In the genomic region with DNA sequence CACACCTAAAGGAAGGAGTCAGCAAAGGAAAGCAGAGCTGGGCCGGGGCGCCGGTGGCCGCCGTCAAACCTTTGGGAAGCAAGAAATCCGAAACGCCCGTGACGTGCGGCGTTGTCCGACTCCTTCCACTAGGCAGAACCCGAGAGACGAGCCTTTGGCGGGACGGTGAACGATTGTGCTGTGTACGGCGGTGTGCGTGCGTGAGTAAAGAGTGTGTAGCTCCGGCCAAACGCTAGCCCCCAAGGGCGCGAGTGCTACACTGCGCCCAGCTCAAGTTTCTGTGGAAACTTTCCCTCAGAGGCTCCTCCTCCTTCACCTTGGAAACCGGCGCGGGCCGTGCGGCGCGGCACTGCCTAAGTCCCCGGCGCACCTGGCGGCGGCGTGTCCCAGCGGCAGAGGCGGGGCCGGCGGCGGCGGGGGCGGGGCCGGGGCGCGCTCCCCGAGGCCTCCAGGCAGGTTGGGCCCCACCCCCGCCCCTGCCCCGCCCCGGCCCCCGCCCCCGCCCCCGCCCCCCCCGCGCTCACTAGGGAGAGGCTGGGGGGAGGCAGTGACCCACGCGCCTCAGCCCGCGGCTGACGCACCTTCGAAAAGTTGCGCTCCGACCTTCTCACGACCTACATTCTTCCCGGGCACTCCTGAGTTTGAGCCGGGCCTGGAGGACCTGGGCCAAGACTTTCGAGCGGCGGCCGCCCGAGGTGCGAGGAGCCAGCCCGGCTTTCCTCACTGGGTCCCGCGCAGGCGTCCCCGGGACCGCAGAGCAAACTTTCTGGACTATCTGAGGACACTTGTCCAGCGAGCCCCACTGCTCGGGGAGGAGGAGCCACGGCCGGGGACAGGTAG, we compare ENCODE assay signal across 8 cellular contexts. TPM values are rescaled to one million over a fixed set of nuclear protein-coding genes. Genes with fewer than 3 reads are reported as not detected.
A peak's percentile ranks its signal among the peaks of the same experiment; 100 is the strongest.
DNase-seq lines count a peak whose midpoint lies in the region; ATAC-seq, FAIRE-seq and TF ChIP-seq lines count a peak whose summit lies in the region.

A gene (plus strand): TSS at position 547 of the 840 bp plus-strand sequence. CDS start 157,084 bp downstream, outside the sequence.

- no peak within 1 kb of the TSS for H3K9ac ChIP-seq in parathyroid adenoma

- peak within 1 kb of the TSS; percentile 84 for H3K4me2 ChIP-seq in parathyroid adenoma (ENCODE audit: low read length)

- DNase-seq in DMS153 treated with DMSO at 0.1 percent for 48 hours (lab: John Stamatoyannopoulos, UW; ENCODE audit: unreplicated experiment), result peak; percentile 83
- peak; percentile 84 for DNase-seq in HTR-8/SVneo (ENCODE audit: insufficient read length, low spot score)
- DNase-seq in RWPE2 (ENCODE audit: low spot score), result peak; percentile 92
- DNase-seq in activated naive CD4-positive, alpha-beta T cell treated with anti-CD3 and anti-CD28 coated beads, Interleukin-2, amount 10 ng/mL, durations not matched to agents 7 days and 5 days, result peak; percentile 85
- DNase-seq in head of caudate nucleus, result peak in 41 of 42 donors; percentile 28 to 84 (median 67)
- peak; percentile 92 to 97 for DNase-seq in upper lobe of left lung

- H3K4me3 ChIP-seq in RWPE2 (ENCODE audit: severe bottlenecking), result peak within 1 kb of the TSS; percentile 83
- H3K4me3 ChIP-seq in parathyroid adenoma (ENCODE audit: low read depth, low read length), result peak within 1 kb of the TSS; percentile 65
- H3K4me3 ChIP-seq in upper lobe of left lung, result peak within 1 kb of the TSS; percentile 40 to 62 (median 50)

- H2AFZ ChIP-seq in parathyroid adenoma, result peak within 1 kb of the TSS; percentile 89

- H3K36me3 ChIP-seq in RWPE2 (ENCODE audit: low read depth), result no peaks in the 10 kb centered on the region
- H3K36me3 ChIP-seq in parathyroid adenoma (ENCODE audit: control insufficient read depth, insufficient read depth, low read length), result no peaks in the 10 kb centered on the region
- H3K36me3 ChIP-seq in upper lobe of left lung, result no peaks in the 10 kb centered on the region

- TF ChIP-seq CTCF in RWPE2 (IDR thresholded peaks at IDR 0.05; ENCODE audit: poor library complexity, severe bottlenecking) (peak; percentile 2), parathyroid adenoma (IDR thresholded peaks at IDR 0.05) (no peak), upper lobe of left lung (IDR thresholded peaks at IDR 0.05) (peak in 2 of 6 experiments; percentile 41 to 43)

- H3K4me1 ChIP-seq in RWPE2 (ENCODE audit: insufficient read depth, poor library complexity, severe bottlenecking) (peaks cover 13% of the 10 kb centered on the region), parathyroid adenoma (no peaks in the 10 kb centered on the region), upper lobe of left lung (peaks cover 5 to 21% (median 17%) of the 10 kb centered on the region in 4 donors)

- H3K27ac ChIP-seq in RWPE2 (ENCODE audit: poor library complexity, severe bottlenecking) (peak within 1 kb of the TSS; percentile 80), parathyroid adenoma (peak within 1 kb of the TSS; percentile 86), upper lobe of left lung (peak within 1 kb of the TSS; percentile 78 to 91 (median 84))

- H3K9me3 ChIP-seq in RWPE2 (ENCODE audit: severe bottlenecking) (no peaks in the 10 kb centered on the region), parathyroid adenoma (ENCODE audit: control insufficient read depth, low read length) (no peaks in the 10 kb centered on the region), upper lobe of left lung (no peaks in the 10 kb centered on the region)

- H3K4me3 Mint-ChIP-seq in activated naive CD4-positive, alpha-beta T cell treated with anti-CD3 and anti-CD28 coated beads, Interleukin-2, amount 10 ng/mL, durations not matched to agents 7 days and 5 days, result peak within 1 kb of the TSS; percentile 84

- H3K27ac Mint-ChIP-seq in activated naive CD4-positive, alpha-beta T cell treated with anti-CD3 and anti-CD28 coated beads, Interleukin-2, amount 10 ng/mL, durations not matched to agents 7 days and 5 days, result peak within 1 kb of the TSS; percentile 53

- H3K9me3 Mint-ChIP-seq in activated naive CD4-positive, alpha-beta T cell treated with anti-CD3 and anti-CD28 coated beads, Interleukin-2, amount 10 ng/mL, durations not matched to agents 7 days and 5 days, result no peaks in the 10 kb centered on the region

- WGBS in upper lobe of left lung, 2 donors, result 2% methylated on average over 10 to 62 of the region's 84 CpGs

- peaks cover 24% of the 10 kb centered on the region for H3K4me1 Mint-ChIP-seq in activated naive CD4-positive, alpha-beta T cell treated with anti-CD3 and anti-CD28 coated beads, Interleukin-2, amount 10 ng/mL, durations not matched to agents 7 days and 5 days

- peak in 3 of 4 donors; percentile 46 to 73 (median 68) for TF ChIP-seq POLR2A in upper lobe of left lung (IDR thresholded peaks at IDR 0.05)

- intact Hi-C loops in head of caudate nucleus (cut with DNase I), result no loop called here

- CTCF ChIA-PET in activated naive CD4-positive, alpha-beta T cell treated with anti-CD3 and anti-CD28 coated beads, Interleukin-2, amount 10 ng/mL, durations not matched to agents 7 days and 5 days (lab: Charles Lee), result no interaction called here

- H3K27me3 ChIP-seq in RWPE2 (ENCODE audit: insufficient read depth, poor library complexity, severe bottlenecking) (no peaks in the 10 kb centered on the region), parathyroid adenoma (ENCODE audit: control insufficient read depth, insufficient read depth, low read length) (no peaks in the 10 kb centered on the region), upper lobe of left lung (no peaks in the 10 kb centered on the region)

- no peaks in the 10 kb centered on the region for H3K36me3 Mint-ChIP-seq in activated naive CD4-positive, alpha-beta T cell treated with anti-CD3 and anti-CD28 coated beads, Interleukin-2, amount 10 ng/mL, durations not matched to agents 7 days and 5 days

- no peak for TF ChIP-seq EP300 in upper lobe of left lung (IDR thresholded peaks at IDR 0.05)

- peak; percentile 74 for FAIRE-seq in HTR-8/SVneo (lab: Jason Lieb, UNC)

- peak; percentile 70 for ATAC-seq in GM21423 (IDR thresholded peaks at IDR 0.05; ENCODE audit: unreplicated experiment)
- peak; percentile 85 for ATAC-seq in RWPE2 (ENCODE audit: low read depth)
- peak; percentile 83 to 94 for ATAC-seq in upper lobe of left lung (ENCODE audit: low FRiP score in 2 of 2)

- H3K79me2 ChIP-seq in parathyroid adenoma, result no peaks in the 10 kb centered on the region

- H3K27me3 Mint-ChIP-seq in activated naive CD4-positive, alpha-beta T cell treated with anti-CD3 and anti-CD28 coated beads, Interleukin-2, amount 10 ng/mL, durations not matched to agents 7 days and 5 days, result peaks cover 61% of the 10 kb centered on the region

RNA-seq across cellular contexts. Expression of the gene that starts here (rescaled TPM):
- total RNA-seq in upper lobe of left lung, result 10 to 100 TPM; 13.5 to 36.1 (median 20.5) TPM

Comparison
In these comparisons a context has a peak if more than half of its experiments do, and no peak if none do; other contexts are left out.
1. Peak in every context shown above with its lines: DNase-seq, ATAC-seq, H3K4me3 ChIP-seq and H3K27ac ChIP-seq.